Comparison of ENCODE assay signal across 8 cellular contexts in genomic region chr5:54520438-54520846, GRCh38. TPM values are rescaled to one million over a fixed set of nuclear protein-coding genes. Genes with fewer than 3 reads are reported as not detected.
DNase-seq lines count a peak whose midpoint lies in the region; ATAC-seq and TF ChIP-seq lines count a peak whose summit lies in the region.

No MANE protein-coding gene starts in this region.

- H3K4me3 ChIP-seq in OCI-LY1 (ENCODE audit: low read depth, low read length, poor library complexity, severe bottlenecking) (peak overlapping the region; percentile 85), mononuclear cell (ENCODE audit: low read length) (peak overlapping the region; percentile 98)

- no peaks in the 10 kb centered on the region for H3K9me3 ChIP-seq in OCI-LY1 (ENCODE audit: low read length)
- no peaks in the 10 kb centered on the region for H3K9me3 ChIP-seq in mononuclear cell (ENCODE audit: low read depth, low read length)

- no peak overlapping the region for H2AFZ ChIP-seq in OCI-LY1 (ENCODE audit: low read length)

- H3K36me3 ChIP-seq in OCI-LY1 (ENCODE audit: insufficient read depth, low read length), result no peaks in the 10 kb centered on the region; the same call in 1 of the 2 replicates

- peak overlapping the region; percentile 72 for H3K4me2 ChIP-seq in OCI-LY1 (ENCODE audit: low read length)

- H3K27ac ChIP-seq in OCI-LY1 (ENCODE audit: low read depth, low read length, poor library complexity, severe bottlenecking), result no peak overlapping the region

- H4K20me1 ChIP-seq in OCI-LY1 (ENCODE audit: insufficient read depth, low read length), result no peaks in the 10 kb centered on the region; the same call in 1 of the 2 replicates

- no peaks in the 10 kb centered on the region for H3K9me2 ChIP-seq in OCI-LY1 (ENCODE audit: low read depth, low read length)

- H3K27me3 ChIP-seq in OCI-LY1 (ENCODE audit: insufficient read depth, low read length) (no peaks in the 10 kb centered on the region), mononuclear cell (ENCODE audit: insufficient read depth, low read length) (peaks cover 3% of the 10 kb centered on the region)

- ATAC-seq in HG03196 (IDR thresholded peaks at IDR 0.05; ENCODE audit: unreplicated experiment), result no peak
- ATAC-seq in HG03108 (IDR thresholded peaks at IDR 0.05; ENCODE audit: unreplicated experiment), result no peak

- H3F3A ChIP-seq in OCI-LY1 (ENCODE audit: insufficient read depth, low read length), result no peaks in the 10 kb centered on the region

- H3K9ac ChIP-seq in OCI-LY1 (ENCODE audit: low read length), result peak overlapping the region; percentile 50

- peak; percentile 45 for DNase-seq in Daoy (ENCODE audit: low read depth)
- DNase-seq in dermis blood vessel endothelial cell, result peak; percentile 58
- no peak for DNase-seq in SHP77 treated with DMSO at 0.1 percent for 48 hours (lab: John Stamatoyannopoulos, UW)
- no peak for DNase-seq in NCI-H524 (lab: John Stamatoyannopoulos, UW)

- peaks cover 49% of the 10 kb centered on the region for H3K4me1 ChIP-seq in OCI-LY1 (ENCODE audit: insufficient read depth, low read length, severe bottlenecking)
- peaks cover 71% of the 10 kb centered on the region for H3K4me1 ChIP-seq in mononuclear cell (ENCODE audit: insufficient read depth, low read length)

- H3K79me2 ChIP-seq in OCI-LY1 (ENCODE audit: insufficient read depth, low read length), result no peaks in the 10 kb centered on the region

- no peak for TF ChIP-seq CTCF in OCI-LY1 (IDR thresholded peaks at IDR 0.05; ENCODE audit: low read length)

RNA-seq across cellular contexts. Expression of gene SNX18, which starts 2.9 kb away (rescaled TPM):
- 10.8 and 14.1 TPM in 2 replicates for total RNA-seq in Daoy (2014; rRNA removed; shearing (Covaris generic))
- total RNA-seq in dermis blood vessel endothelial cell (22.2 and 32.0 TPM in 2 replicates), mononuclear cell (83.6 TPM)

Comparison
In these comparisons a context has a peak if more than half of its experiments do, and no peak if none do; other contexts are left out.
1. DNase-seq: peak in Daoy (single experiment) and dermis blood vessel endothelial cell (single experiment); none in SHP77 treated with DMSO at 0.1 percent for 48 hours (single experiment) and NCI-H524 (0 of 2).